Comparison of ENCODE assay signal across 7 cellular contexts in genomic region chr15:40845511-40846284, GRCh38. TPM values are rescaled to one million over a fixed set of nuclear protein-coding genes. Genes with fewer than 3 reads are reported as not detected.
DNase-seq lines count a peak whose midpoint lies in the region; ATAC-seq and TF ChIP-seq lines count a peak whose summit lies in the region.
"Had no signal": no experiment of that assay in that cellular context is flagged by ENCODE, and none has a peak within 500 bp of the region (broad histone marks: within the 10 kb centered on the region; RNA-seq: fewer than 3 reads in every experiment).

No MANE protein-coding gene starts in this region.

- H3K9me3 Mint-ChIP-seq in activated CD8-positive, alpha-beta memory T cell treated with anti-CD3 and anti-CD28 coated beads, Interleukin-2, amount 10 ng/mL, durations not matched to agents 7 days and 5 days (ENCODE audit: low read depth) = no peaks in the 10 kb centered on the region
- H3K9me3 Mint-ChIP-seq in type B pancreatic cell = no peaks in the 10 kb centered on the region

- H3K27me3 Mint-ChIP-seq in activated CD8-positive, alpha-beta memory T cell treated with anti-CD3 and anti-CD28 coated beads, Interleukin-2, amount 10 ng/mL, durations not matched to agents 7 days and 5 days = peaks cover 22% of the 10 kb centered on the region
- H3K27me3 Mint-ChIP-seq in type B pancreatic cell = peaks cover 42% of the 10 kb centered on the region

- ATAC-seq in activated CD8-positive, alpha-beta memory T cell treated with anti-CD3 and anti-CD28 coated beads, Interleukin-2, amount 10 ng/mL, durations not matched to agents 7 days and 5 days = no peak
- ATAC-seq in HG02571 (IDR thresholded peaks at IDR 0.05; ENCODE audit: unreplicated experiment) = no peak

- peak overlapping the region; percentile 1 for H3K4me3 Mint-ChIP-seq in activated CD8-positive, alpha-beta memory T cell treated with anti-CD3 and anti-CD28 coated beads, Interleukin-2, amount 10 ng/mL, durations not matched to agents 7 days and 5 days
- peak overlapping the region; percentile 98 for H3K4me3 Mint-ChIP-seq in type B pancreatic cell

- peak overlapping the region; percentile 65 for H3K4me3 ChIP-seq in epithelial cell of esophagus (ENCODE audit: low read length)

- no peak for DNase-seq in activated CD8-positive, alpha-beta memory T cell treated with anti-CD3 and anti-CD28 coated beads, Interleukin-2, amount 10 ng/mL, durations not matched to agents 7 days and 5 days
- DNase-seq in activated CD8-positive, alpha-beta memory T cell treated with anti-CD3 and anti-CD28 coated beads for 24 hours = no peak
- DNase-seq in epithelial cell of esophagus (ENCODE audit: low read depth) (peak; percentile 98), type B pancreatic cell (ENCODE audit: extremely low spot score, unreplicated experiment) (no peak), anterior cingulate cortex (lab: John Stamatoyannopoulos, UW) (no peak)
- DNase-seq: caudate nucleus had no signal

- peaks cover 25% of the 10 kb centered on the region for H3K4me1 Mint-ChIP-seq in activated CD8-positive, alpha-beta memory T cell treated with anti-CD3 and anti-CD28 coated beads, Interleukin-2, amount 10 ng/mL, durations not matched to agents 7 days and 5 days
- H3K4me1 Mint-ChIP-seq in type B pancreatic cell (ENCODE audit: unreplicated experiment) = peaks cover 12% of the 10 kb centered on the region

- no peak overlapping the region for H3K27ac Mint-ChIP-seq in activated CD8-positive, alpha-beta memory T cell treated with anti-CD3 and anti-CD28 coated beads, Interleukin-2, amount 10 ng/mL, durations not matched to agents 7 days and 5 days
- H3K27ac Mint-ChIP-seq in type B pancreatic cell = peak overlapping the region; percentile 98

- TF ChIP-seq CTCF in epithelial cell of esophagus (IDR thresholded peaks at IDR 0.05; ENCODE audit: insufficient read depth, low read depth, low read length, missing control alignments) = no peak
- TF ChIP-seq CTCF in type B pancreatic cell (conservative IDR thresholded peaks at IDR 0.05) = no peak

- CTCF ChIA-PET in activated CD8-positive, alpha-beta memory T cell treated with anti-CD3 and anti-CD28 coated beads, Interleukin-2, amount 10 ng/mL, durations not matched to agents 7 days and 5 days (lab: Charles Lee) = interaction anchor here (0.5 to 4.0 kb wide), 5 partner anchors 12 to 49 kb away, joined by 3 to 37 read pairs (median 11); partner anchors contain the start of gene VPS18

- H3K36me3 Mint-ChIP-seq in activated CD8-positive, alpha-beta memory T cell treated with anti-CD3 and anti-CD28 coated beads, Interleukin-2, amount 10 ng/mL, durations not matched to agents 7 days and 5 days = no peaks in the 10 kb centered on the region
- H3K36me3 Mint-ChIP-seq in type B pancreatic cell = peaks cover 7% of the 10 kb centered on the region

RNA-seq across cellular contexts. Expression of gene SPINT1, which starts 1.9 kb away (rescaled TPM):
- 1 to 10 TPM; 3.7 to 4.0 TPM for total RNA-seq in activated CD8-positive, alpha-beta memory T cell treated with anti-CD3 and anti-CD28 coated beads, Interleukin-2, amount 10 ng/mL, durations not matched to agents 7 days and 5 days
- total RNA-seq in type B pancreatic cell (ENCODE audit: low replicate concordance) = 156 and 401 TPM in 2 replicates

RNA-seq across cellular contexts. Expression of gene PPP1R14D, which starts 17.2 kb away (rescaled TPM):
- not detected for total RNA-seq in activated CD8-positive, alpha-beta memory T cell treated with anti-CD3 and anti-CD28 coated beads, Interleukin-2, amount 10 ng/mL, durations not matched to agents 7 days and 5 days
- total RNA-seq in type B pancreatic cell (ENCODE audit: low replicate concordance) = 0.70 and 1.0 TPM in 2 replicates

RNA-seq across cellular contexts. Expression of gene RHOV, which starts 28.3 kb away (rescaled TPM):
- not detected for total RNA-seq in activated CD8-positive, alpha-beta memory T cell treated with anti-CD3 and anti-CD28 coated beads, Interleukin-2, amount 10 ng/mL, durations not matched to agents 7 days and 5 days
- 19.3 and 43.3 TPM in 2 replicates for total RNA-seq in type B pancreatic cell (ENCODE audit: low replicate concordance)

RNA-seq across cellular contexts. Expression of gene DNAJC17, which starts 38.4 kb away (rescaled TPM):
- total RNA-seq in activated CD8-positive, alpha-beta memory T cell treated with anti-CD3 and anti-CD28 coated beads, Interleukin-2, amount 10 ng/mL, durations not matched to agents 7 days and 5 days = 10 to 100 TPM; 45.6 to 51.2 TPM
- 23.7 and 38.3 TPM in 2 replicates for total RNA-seq in type B pancreatic cell (ENCODE audit: low replicate concordance)

RNA-seq across cellular contexts. Expression of gene ZFYVE19, which starts 38.8 kb away (rescaled TPM):
- total RNA-seq in activated CD8-positive, alpha-beta memory T cell treated with anti-CD3 and anti-CD28 coated beads, Interleukin-2, amount 10 ng/mL, durations not matched to agents 7 days and 5 days = 10 to 100 TPM; 28.2 TPM
- total RNA-seq in type B pancreatic cell (ENCODE audit: low replicate concordance) = 31.6 and 45.0 TPM in 2 replicates

Comparison
In these comparisons a context has a peak if more than half of its experiments do, and no peak if none do; other contexts are left out.
1. RNA of gene SPINT1, which starts 1.9 kb away (total RNA-seq): 156 to 401 TPM in type B pancreatic cell; 3.7 to 4.0 TPM in activated CD8-positive, alpha-beta memory T cell treated with anti-CD3 and anti-CD28 coated beads, Interleukin-2, amount 10 ng/mL, durations not matched to agents 7 days and 5 days; every median in the first group is over 10 times any median in the second.
2. RNA of gene RHOV, which starts 28.3 kb away (total RNA-seq): 19.3 to 43.3 TPM in type B pancreatic cell; not detected in activated CD8-positive, alpha-beta memory T cell treated with anti-CD3 and anti-CD28 coated beads, Interleukin-2, amount 10 ng/mL, durations not matched to agents 7 days and 5 days; every median in the first group is over 10 times any median in the second.